ENCODE assay signal across 9 cellular contexts in genomic region chrX:147913570-147913969, GRCh38. TPM values are rescaled to one million over a fixed set of nuclear protein-coding genes. Genes with fewer than 3 reads are reported as not detected.
DNase-seq lines count a peak whose midpoint lies in the region; ATAC-seq lines count a peak whose summit lies in the region.
"Had no signal": no experiment of that assay in that cellular context is flagged by ENCODE, and none has a peak within 500 bp of the region (broad histone marks: within the 10 kb centered on the region; RNA-seq: fewer than 3 reads in every experiment).

No MANE protein-coding gene starts in this region.

- peak overlapping the region; percentile 59 for H3K27ac Mint-ChIP-seq in activated naive CD4-positive, alpha-beta T cell treated with anti-CD3 and anti-CD28 coated beads, Interleukin-2, amount 50 U/mL, for 24 hours
- no peak overlapping the region for H3K27ac Mint-ChIP-seq in activated naive CD4-positive, alpha-beta T cell treated with anti-CD3 and anti-CD28 coated beads, Interleukin-2, amount 50 U/mL, for 72 hours
- no peak overlapping the region for H3K27ac Mint-ChIP-seq in activated CD8-positive, alpha-beta T cell treated with anti-CD3 and anti-CD28 coated beads, Interleukin-2, amount 10 ng/mL, durations not matched to agents 7 days and 5 days

- CTCF ChIA-PET in activated CD8-positive, alpha-beta T cell treated with anti-CD3 and anti-CD28 coated beads, Interleukin-2, amount 10 ng/mL, durations not matched to agents 7 days and 5 days (lab: Charles Lee), result no interaction called here

- H3K4me3 ChIP-seq in iPS-15b (ENCODE audit: low read depth, low read length), result peak overlapping the region; percentile 68
- H3K4me3 ChIP-seq in stomach smooth muscle (ENCODE audit: low read length in 2 of 2), result peak overlapping the region; percentile 72 to 76

- peak overlapping the region; percentile 94 for H3K4me3 Mint-ChIP-seq in activated naive CD4-positive, alpha-beta T cell treated with anti-CD3 and anti-CD28 coated beads, Interleukin-2, amount 50 U/mL, for 24 hours
- H3K4me3 Mint-ChIP-seq in activated CD8-positive, alpha-beta T cell treated with anti-CD3 and anti-CD28 coated beads, Interleukin-2, amount 10 ng/mL, durations not matched to agents 7 days and 5 days, result peak overlapping the region; percentile 98

- no peaks in the 10 kb centered on the region for H3K27me3 Mint-ChIP-seq in activated naive CD4-positive, alpha-beta T cell treated with anti-CD3 and anti-CD28 coated beads, Interleukin-2, amount 50 U/mL, for 24 hours
- H3K27me3 Mint-ChIP-seq in activated CD8-positive, alpha-beta T cell treated with anti-CD3 and anti-CD28 coated beads, Interleukin-2, amount 10 ng/mL, durations not matched to agents 7 days and 5 days (ENCODE audit: low read depth), result no peaks in the 10 kb centered on the region

- H3K4me1 Mint-ChIP-seq in activated naive CD4-positive, alpha-beta T cell treated with anti-CD3 and anti-CD28 coated beads, Interleukin-2, amount 50 U/mL, for 24 hours, result peaks cover 51% of the 10 kb centered on the region
- H3K4me1 Mint-ChIP-seq in activated CD8-positive, alpha-beta T cell treated with anti-CD3 and anti-CD28 coated beads, Interleukin-2, amount 10 ng/mL, durations not matched to agents 7 days and 5 days (ENCODE audit: low read depth), result peaks cover 52% of the 10 kb centered on the region

- H3K9me3 Mint-ChIP-seq in activated naive CD4-positive, alpha-beta T cell treated with anti-CD3 and anti-CD28 coated beads, Interleukin-2, amount 50 U/mL, for 24 hours, result no peaks in the 10 kb centered on the region
- H3K9me3 Mint-ChIP-seq in activated naive CD4-positive, alpha-beta T cell treated with anti-CD3 and anti-CD28 coated beads, Interleukin-2, amount 50 U/mL, for 72 hours, result no peaks in the 10 kb centered on the region
- H3K9me3 Mint-ChIP-seq in activated CD8-positive, alpha-beta T cell treated with anti-CD3 and anti-CD28 coated beads, Interleukin-2, amount 10 ng/mL, durations not matched to agents 7 days and 5 days (ENCODE audit: insufficient read depth), result no peaks in the 10 kb centered on the region

- no peak overlapping the region for H3K27ac ChIP-seq in stomach smooth muscle (ENCODE audit: low read length)

- H3K36me3 ChIP-seq in iPS-15b (ENCODE audit: control insufficient read depth, insufficient read depth, low read length), result peaks cover 7% of the 10 kb centered on the region
- no peaks in the 10 kb centered on the region for H3K36me3 ChIP-seq in stomach smooth muscle (ENCODE audit: control insufficient read depth in 2 of 2, insufficient read depth in 2 of 2, low read length in 2 of 2)

- no peaks in the 10 kb centered on the region for H3K36me3 Mint-ChIP-seq in activated naive CD4-positive, alpha-beta T cell treated with anti-CD3 and anti-CD28 coated beads, Interleukin-2, amount 50 U/mL, for 24 hours
- H3K36me3 Mint-ChIP-seq in activated naive CD4-positive, alpha-beta T cell treated with anti-CD3 and anti-CD28 coated beads, Interleukin-2, amount 50 U/mL, for 72 hours, result peaks cover 0 to 5% of the 10 kb centered on the region in 2 donors
- H3K36me3 Mint-ChIP-seq in activated CD8-positive, alpha-beta T cell treated with anti-CD3 and anti-CD28 coated beads, Interleukin-2, amount 10 ng/mL, durations not matched to agents 7 days and 5 days (ENCODE audit: low read depth), result peaks cover 11% of the 10 kb centered on the region

- no peak for DNase-seq in activated naive CD4-positive, alpha-beta T cell treated with anti-CD3 and anti-CD28 coated beads, Interleukin-2, amount 50 U/mL, for 72 hours (ENCODE audit: low spot score in 2 of 2)
- DNase-seq in activated CD8-positive, alpha-beta T cell treated with anti-CD3 and anti-CD28 coated beads, Interleukin-2, amount 10 ng/mL, durations not matched to agents 7 days and 5 days, result no peak
- DNase-seq in stimulated activated naive CD4-positive, alpha-beta T cell treated with Interleukin-2 at 50 U/mL for 16 hours (lab: John Stamatoyannopoulos, UW), result no peak
- DNase-seq in posterior vena cava (ENCODE audit: low spot score), result no peak
- DNase-seq: COR-L47 had no signal

- peaks cover 2% of the 10 kb centered on the region for H3K9me3 ChIP-seq in iPS-15b (ENCODE audit: control insufficient read depth, insufficient read depth, low read length)
- no peaks in the 10 kb centered on the region for H3K9me3 ChIP-seq in stomach smooth muscle (ENCODE audit: control insufficient read depth in 2 of 2, low read length in 2 of 2)

- ATAC-seq in activated naive CD4-positive, alpha-beta T cell treated with anti-CD3 and anti-CD28 coated beads, Interleukin-2, amount 50 U/mL, for 72 hours, result no peak
- ATAC-seq in activated CD8-positive, alpha-beta T cell treated with anti-CD3 and anti-CD28 coated beads, Interleukin-2, amount 10 ng/mL, durations not matched to agents 7 days and 5 days, result no peak
- no peak for ATAC-seq in HG03175 (IDR thresholded peaks at IDR 0.05; ENCODE audit: unreplicated experiment)

- H3K9ac ChIP-seq in iPS-15b (ENCODE audit: low read depth, low read length) (no peak overlapping the region), stomach smooth muscle (ENCODE audit: low read length in 2 of 2) (peak overlapping the region in 1 of 2 donors; percentile 32)

- POLR2A ChIA-PET in activated CD8-positive, alpha-beta T cell treated with anti-CD3 and anti-CD28 coated beads, Interleukin-2, amount 10 ng/mL, durations not matched to agents 7 days and 5 days (lab: Charles Lee), result no interaction called here

- H3K27me3 ChIP-seq in iPS-15b (ENCODE audit: control insufficient read depth, insufficient read depth, low read length) (peaks cover 4% of the 10 kb centered on the region), stomach smooth muscle (ENCODE audit: control insufficient read depth in 1 of 2, insufficient read depth in 2 of 2, low read length in 2 of 2) (no peaks in the 10 kb centered on the region)

- intact Hi-C loops in posterior vena cava (cut with DNase I), result no loop called here

- H3K4me1 ChIP-seq in iPS-15b (ENCODE audit: control insufficient read depth, insufficient read depth, low read length) (no peaks in the 10 kb centered on the region), stomach smooth muscle (ENCODE audit: control insufficient read depth, insufficient read depth, low read length) (no peaks in the 10 kb centered on the region)

RNA-seq across cellular contexts. Expression of gene FMR1, which starts 1.9 kb away (rescaled TPM):
- total RNA-seq in activated naive CD4-positive, alpha-beta T cell treated with anti-CD3 and anti-CD28 coated beads, Interleukin-2, amount 50 U/mL, for 72 hours, result 10 to 100 TPM; 35.7 to 41.9 TPM
- 10 to 100 TPM; 44.5 to 45.6 TPM for total RNA-seq in activated CD8-positive, alpha-beta T cell treated with anti-CD3 and anti-CD28 coated beads, Interleukin-2, amount 10 ng/mL, durations not matched to agents 7 days and 5 days
- total RNA-seq in posterior vena cava, result 10 to 100 TPM; 40.3 to 41.7 TPM
